In the genomic region with DNA sequence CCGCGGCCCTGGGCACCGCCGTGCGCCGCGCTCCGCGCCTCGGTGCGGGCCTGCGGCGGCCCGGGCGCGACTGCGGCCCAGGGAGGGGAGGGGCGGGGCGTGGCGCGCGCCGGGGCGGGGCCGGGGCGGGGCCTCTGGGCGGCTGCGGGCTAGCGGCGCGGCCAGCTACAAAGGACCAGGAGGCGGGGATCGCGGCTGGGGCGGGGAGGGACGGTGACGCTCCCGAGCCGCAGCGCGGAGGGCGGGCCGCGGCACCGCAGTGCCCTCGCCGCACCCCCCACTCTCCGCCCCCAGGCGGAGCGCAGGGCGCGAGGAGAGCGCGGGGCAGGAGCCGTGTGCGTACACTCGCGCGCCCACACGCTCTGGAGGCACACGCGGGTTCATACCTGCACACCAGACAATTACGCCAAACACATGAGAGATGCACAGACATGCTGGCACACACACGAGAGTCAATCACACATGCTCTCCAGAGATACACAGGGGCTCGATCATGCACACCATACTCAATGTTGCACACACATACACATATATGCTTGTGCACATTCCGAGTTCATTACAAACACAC, we compare ENCODE assay signal across 10 cellular contexts.
DNase-seq lines count a peak whose midpoint lies in the region; ATAC-seq and TF ChIP-seq lines count a peak whose summit lies in the region.
"Had no signal": no experiment of that assay in that cellular context is flagged by ENCODE, and none has a peak within 500 bp of the region (broad histone marks: within the 10 kb centered on the region; RNA-seq: fewer than 3 reads in every experiment).

A gene (minus strand): TSS at position 74 of the 568 bp plus-strand sequence. CDS start 117 bp downstream, outside the sequence.

- peaks cover 48% of the 10 kb centered on the region for H3K4me1 Mint-ChIP-seq in nephron

- no peak within 1 kb of the TSS for H3K27ac Mint-ChIP-seq in nephron
- H3K27ac Mint-ChIP-seq: dendritic cell treated with granulocyte-macrophage colony-stimulating factor and Interleukin-4, amounts not matched to agents 40 ng/mL and 50 ng/mL, for 4 days had no signal

- no peaks in the 10 kb centered on the region for H3K36me3 Mint-ChIP-seq in nephron (ENCODE audit: low read depth)

- no peak for TF ChIP-seq CTCF in nephron (IDR thresholded peaks at IDR 0.05; ENCODE audit: unreplicated experiment in 3 of 3)

- H3K27me3 Mint-ChIP-seq in nephron (ENCODE audit: low read depth), result peaks cover 87% of the 10 kb centered on the region

- peaks cover 13% of the 10 kb centered on the region for H3K9me3 Mint-ChIP-seq in nephron
- H3K9me3 Mint-ChIP-seq: dendritic cell treated with granulocyte-macrophage colony-stimulating factor and Interleukin-4, amounts not matched to agents 40 ng/mL and 50 ng/mL, for 4 days had no signal

- peak; percentile 66 for DNase-seq in DMS53 treated with DMSO at 0.1 percent for 48 hours (lab: John Stamatoyannopoulos, UW; ENCODE audit: unreplicated experiment)
- peak; percentile 44 for DNase-seq in NCI-H2029 treated with DMSO at 0.1 percent for 48 hours (lab: John Stamatoyannopoulos, UW)
- DNase-seq in ecto neural progenitor cell (ENCODE audit: low spot score), result peak; percentile 87
- DNase-seq in HuH-7 (ENCODE audit: low spot score), result no peak
- DNase-seq: thyroid gland had no signal

- ATAC-seq in HG03139 (IDR thresholded peaks at IDR 0.05; ENCODE audit: unreplicated experiment), result no peak
- ATAC-seq in HG02938 (IDR thresholded peaks at IDR 0.05; ENCODE audit: unreplicated experiment), result no peak
- no peak for ATAC-seq in HG02759 (IDR thresholded peaks at IDR 0.05; ENCODE audit: unreplicated experiment)

- peak within 1 kb of the TSS; percentile 77 to 89 (median 88) for H3K4me3 Mint-ChIP-seq in nephron
- H3K4me3 Mint-ChIP-seq: dendritic cell treated with granulocyte-macrophage colony-stimulating factor and Interleukin-4, amounts not matched to agents 40 ng/mL and 50 ng/mL, for 4 days had no signal
